Comparison of ENCODE assay signal across 22 cellular contexts in genomic region chr1:228272831-228273571, GRCh38.
DNase-seq lines count a peak whose midpoint lies in the region; TF ChIP-seq lines count a peak whose summit lies in the region.
"Had no signal": no experiment of that assay in that cellular context is flagged by ENCODE, and none has a peak within 500 bp of the region (broad histone marks: within the 10 kb centered on the region; RNA-seq: fewer than 3 reads in every experiment).

No MANE protein-coding gene starts in this region.

- H3K4me1 ChIP-seq in sigmoid colon, result peaks cover 0 to 26% (median 19%) of the 10 kb centered on the region in 4 donors
- no peaks in the 10 kb centered on the region for H3K4me1 ChIP-seq in testis
- H3K4me1 ChIP-seq: pancreas, SJCRH30 had no signal

- TF ChIP-seq EP300 in sigmoid colon (IDR thresholded peaks at IDR 0.05), result no peak

- no peak overlapping the region for H3K27ac ChIP-seq in sigmoid colon
- no peak overlapping the region for H3K27ac ChIP-seq in testis
- H3K27ac ChIP-seq: pancreas, SJCRH30, tibial artery had no signal

- H3K27me3 ChIP-seq in H7 (ENCODE audit: control insufficient read depth, insufficient read depth, low read length) (peaks cover 3% of the 10 kb centered on the region; the same call in 1 of the 2 replicates), sigmoid colon (no peaks in the 10 kb centered on the region), testis (no peaks in the 10 kb centered on the region)
- H3K27me3 ChIP-seq: pancreas, SJCRH30, tibial artery had no signal

- intact Hi-C loops in sigmoid colon (cut with DNase I), result loop anchor here (10.0 kb wide), 1 partner anchor 138 kb away; no protein-coding TSS in a partner anchor
- intact Hi-C loops in testis (cut with DNase I; ENCODE audit: low total_unique reads), result no loop called here

- TF ChIP-seq POLR2A in sigmoid colon (IDR thresholded peaks at IDR 0.05) (no peak), testis (IDR thresholded peaks at IDR 0.05) (no peak)

- TF ChIP-seq CTCF in sigmoid colon (IDR thresholded peaks at IDR 0.05) (no peak), testis (IDR thresholded peaks at IDR 0.05) (no peak)

- no peak overlapping the region for H3K4me3 ChIP-seq in H7 (ENCODE audit: insufficient read depth, low read depth, low read length)
- no peak overlapping the region for H3K4me3 ChIP-seq in sigmoid colon
- no peak overlapping the region for H3K4me3 ChIP-seq in testis
- H3K4me3 ChIP-seq: lung, pancreas, SJCRH30, tibial artery had no signal

- H3K36me3 ChIP-seq in H7 (replicated peaks; ENCODE audit: control insufficient read depth, insufficient read depth, low read length) (no peaks in the 10 kb centered on the region), sigmoid colon (peaks cover 0 to 7% (median 0%) of the 10 kb centered on the region in 4 donors), testis (ENCODE audit: low read depth, missing control alignments) (no peaks in the 10 kb centered on the region)
- H3K36me3 ChIP-seq: pancreas, SJCRH30 had no signal

- WGBS in sigmoid colon, 2 donors, result 97% methylated on average over 22 of the region's 22 CpGs
- 95 to 98% methylated on average over 13 to 22 of the region's 22 CpGs for WGBS in testis, 2 donors

- H3K9me3 ChIP-seq in sigmoid colon, result no peaks in the 10 kb centered on the region
- no peaks in the 10 kb centered on the region for H3K9me3 ChIP-seq in testis
- H3K9me3 ChIP-seq: pancreas, SJCRH30, tibial artery had no signal

- DNase-seq in H7 (peak; percentile 36), cerebellar cortex (ENCODE audit: low spot score) (peak; percentile 33), islet precursor cell (peak; percentile 44), sigmoid colon (peak; percentile 54), GDM1 (lab: John Stamatoyannopoulos, UW) (no peak), testis (no peak), CD1c-positive myeloid dendritic cell (ENCODE audit: extremely low spot score) (no peak)
- DNase-seq in activated CD4-positive, CD25-positive, alpha-beta regulatory T cell (lab: John Stamatoyannopoulos, UW), result no peak
- DNase-seq: activated CD4-positive, alpha-beta T cell treated with anti-CD3 and anti-CD28 coated beads, Interleukin-2, amount 50 U/mL, for 1 hour; activated naive CD4-positive, alpha-beta T cell treated with anti-CD3 and anti-CD28 coated beads for 36 hours; glutamatergic neuron; Kasumi-1; NCI-H1930; NCI-H345; PC-3; SJCRH30; stimulated activated CD4-positive, alpha-beta T cell treated with anti-CD3 and anti-CD28 coated beads, Interleukin-2, amount 100 ng/mL, for 24 hours; stimulated activated naive CD8-positive, alpha-beta T cell treated with anti-CD3 and anti-CD28 coated beads, Interleukin-15, Interleukin-2, amounts not matched to agents 100 U/mL and 50 U/mL, for 24 hours; T-helper 1 cell; tibial artery had no signal

Comparison
In these comparisons a context has a peak if more than half of its experiments do, and no peak if none do; other contexts are left out.
1. DNase-seq: peak in H7 (single experiment), cerebellar cortex (single experiment), islet precursor cell (single experiment) and sigmoid colon (single experiment); none in activated CD4-positive, CD25-positive, alpha-beta regulatory T cell (0 of 4), GDM1 (single experiment), testis (single experiment) and CD1c-positive myeloid dendritic cell (single experiment).